ENCODE assay signal across 8 cellular contexts in the genomic region with DNA sequence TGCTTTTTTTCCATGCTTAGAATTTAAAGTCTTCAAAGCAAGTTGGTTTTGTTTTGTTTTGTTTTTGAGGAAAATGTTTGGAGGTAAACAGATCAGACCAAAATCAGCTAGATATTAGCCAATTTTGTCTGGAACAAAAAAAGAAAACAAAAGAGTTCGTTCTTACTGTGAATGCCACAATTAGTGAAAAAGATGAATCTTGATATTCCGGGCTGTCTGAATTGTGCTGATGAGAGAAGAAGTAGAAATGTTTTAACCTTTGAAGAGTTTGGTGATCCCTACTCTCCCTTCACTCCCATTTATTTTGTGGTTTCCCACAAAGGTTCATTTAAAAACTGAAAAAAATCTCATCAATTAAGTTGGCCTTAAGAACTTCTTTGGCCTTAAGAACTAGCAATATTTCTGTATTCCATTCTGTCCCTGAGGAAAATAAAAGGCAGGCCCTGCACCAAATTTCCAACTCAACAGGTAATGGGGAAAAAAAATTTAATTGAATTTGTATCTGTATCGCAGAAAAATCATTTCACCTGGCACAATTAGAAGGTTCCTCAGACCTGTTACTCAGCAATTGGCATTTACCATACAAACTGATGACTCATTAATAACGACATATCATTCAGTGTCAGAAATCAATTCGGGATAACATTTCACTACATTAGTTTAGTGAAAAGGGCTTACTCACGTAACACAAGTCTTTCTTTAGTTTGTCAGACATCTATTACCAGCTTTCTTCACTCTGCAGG. TPM values are rescaled to one million over a fixed set of nuclear protein-coding genes. Genes with fewer than 3 reads are reported as not detected.
A peak's percentile ranks its signal among the peaks of the same experiment; 100 is the strongest.
DNase-seq lines count a peak whose midpoint lies in the region; ATAC-seq and TF ChIP-seq lines count a peak whose summit lies in the region.

No MANE protein-coding gene starts in this region.

- peak overlapping the region; percentile 86 for H3K4me3 Mint-ChIP-seq in activated CD4-positive, alpha-beta memory T cell treated with anti-CD3 and anti-CD28 coated beads for 36 hours

- H3K36me3 Mint-ChIP-seq in activated CD4-positive, alpha-beta memory T cell treated with anti-CD3 and anti-CD28 coated beads for 36 hours = no peaks in the 10 kb centered on the region

- WGBS in heart right ventricle, 2 donors = 38 to 42% methylated on average over 6 of the region's 6 CpGs

- H3K9ac ChIP-seq in stomach smooth muscle (ENCODE audit: low read length in 2 of 2) = peak overlapping the region; percentile 93 to 98

- POLR2A ChIA-PET in activated CD4-positive, alpha-beta memory T cell treated with anti-CD3 and anti-CD28 coated beads for 36 hours (lab: Charles Lee) = interaction anchor here (0.6 to 1.6 kb wide), 5 partner anchors 88 to 641 kb away, joined by 3 to 5 read pairs (median 3); a partner anchor contains a TSS

- CTCF ChIA-PET in activated CD4-positive, alpha-beta memory T cell treated with anti-CD3 and anti-CD28 coated beads for 36 hours (lab: Charles Lee) = interaction anchor here (0.7 to 2.5 kb wide), 12 partner anchors 10 to 641 kb away, joined by 3 to 22 read pairs (median 6); a partner anchor contains a TSS

- no peak for TF ChIP-seq CTCF in heart right ventricle (IDR thresholded peaks at IDR 0.05)

- DNase-seq in heart right ventricle (no peak), left cardiac atrium (no peak), SKM-1 treated with dmso at 0.1 percent for 144 hours (lab: John Stamatoyannopoulos, UW; ENCODE audit: unreplicated experiment) (no peak), EL (no peak)
- DNase-seq in activated CD4-positive, alpha-beta memory T cell treated with anti-CD3 and anti-CD28 coated beads for 36 hours = no peak
- no peak for DNase-seq in activated CD4-positive, alpha-beta T cell treated with anti-CD3 and anti-CD28 coated beads for 48 hours

- no peaks in the 10 kb centered on the region for H3K27me3 Mint-ChIP-seq in activated CD4-positive, alpha-beta memory T cell treated with anti-CD3 and anti-CD28 coated beads for 36 hours

- H3K27ac ChIP-seq in heart right ventricle (peak overlapping the region in 9 of 10 donors; percentile 28 to 96 (median 87)), stomach smooth muscle (ENCODE audit: low read length) (peak overlapping the region; percentile 89)

- ATAC-seq in heart right ventricle (peak in 2 of 8 donors; percentile 1 to 2), left cardiac atrium (no peak)

- intact Hi-C loops in heart right ventricle (cut with DNase I) = loop anchor here in 8 of 10 donors (2.0 to 10.0 kb wide), 7 partner anchors 56 to 644 kb away; a partner anchor contains a TSS
- intact Hi-C loops in left cardiac atrium (cut with DNase I) = loop anchor here in 1 of 2 donors (5.0 to 10.0 kb wide), 2 partner anchors 58 to 94 kb away; a partner anchor contains a TSS
- intact Hi-C loops in activated CD4-positive, alpha-beta memory T cell treated with anti-CD3 and anti-CD28 coated beads for 36 hours (cut with micrococcal nuclease) = loop anchor here (2.0 to 5.0 kb wide), 2 partner anchors 630 to 853 kb away; a partner anchor contains a TSS

- H3K4me3 ChIP-seq in heart right ventricle (peak overlapping the region; percentile 25 to 70 (median 60)), iPS-18c (ENCODE audit: insufficient read depth, low read depth, low read length) (peak overlapping the region; percentile 21; the same call in 1 of the 2 replicates), stomach smooth muscle (ENCODE audit: low read length in 2 of 2) (peak overlapping the region; percentile 84 to 96)

- H3K9me3 ChIP-seq in heart right ventricle = peaks cover 0 to 8% (median 0%) of the 10 kb centered on the region in 11 donors
- no peaks in the 10 kb centered on the region for H3K9me3 ChIP-seq in iPS-18c (ENCODE audit: control insufficient read depth, insufficient read depth, low read length)
- no peaks in the 10 kb centered on the region for H3K9me3 ChIP-seq in stomach smooth muscle (ENCODE audit: control insufficient read depth in 2 of 2, low read length in 2 of 2)

- H3K36me3 ChIP-seq in heart right ventricle (peaks cover 0 to under 1% (median 0%) of the 10 kb centered on the region in 9 donors), stomach smooth muscle (ENCODE audit: control insufficient read depth in 2 of 2, insufficient read depth in 2 of 2, low read length in 2 of 2) (no peaks in the 10 kb centered on the region)

- H3K4me1 ChIP-seq in heart right ventricle (peaks cover 0 to 33% (median 24%) of the 10 kb centered on the region in 9 donors), stomach smooth muscle (ENCODE audit: control insufficient read depth, insufficient read depth, low read length) (no peaks in the 10 kb centered on the region)

- H3K27me3 ChIP-seq in heart right ventricle = no peaks in the 10 kb centered on the region
- no peaks in the 10 kb centered on the region for H3K27me3 ChIP-seq in stomach smooth muscle (ENCODE audit: control insufficient read depth in 1 of 2, insufficient read depth in 2 of 2, low read length in 2 of 2)

- peaks cover 34% of the 10 kb centered on the region for H3K4me1 Mint-ChIP-seq in activated CD4-positive, alpha-beta memory T cell treated with anti-CD3 and anti-CD28 coated beads for 36 hours (ENCODE audit: low read depth)

- H3K27ac Mint-ChIP-seq in activated CD4-positive, alpha-beta memory T cell treated with anti-CD3 and anti-CD28 coated beads for 36 hours = peak overlapping the region; percentile 93

- H3K9me3 Mint-ChIP-seq in activated CD4-positive, alpha-beta memory T cell treated with anti-CD3 and anti-CD28 coated beads for 36 hours = peaks cover 4% of the 10 kb centered on the region

RNA-seq across cellular contexts. Expression of a gene that starts 0.6 kb away (rescaled TPM):
- total RNA-seq in heart right ventricle = 1 to 10 TPM in 7 of 10 donors, under 1 TPM in 3; 0.66 to 2.9 (median 1.5) TPM
- under 1 TPM; 0.80 to 0.88 TPM for polyA plus RNA-seq in heart right ventricle
- total RNA-seq in left cardiac atrium = 1 to 10 TPM in 1 of 2 donors, under 1 TPM in 1; 0.92 to 1.7 TPM
- under 1 TPM; 0.17 to 0.24 TPM for total RNA-seq in activated CD4-positive, alpha-beta memory T cell treated with anti-CD3 and anti-CD28 coated beads for 36 hours

RNA-seq across cellular contexts. Expression of a gene that starts 55.9 kb away (rescaled TPM):
- total RNA-seq in heart right ventricle = not detected
- polyA plus RNA-seq in heart right ventricle = not detected
- total RNA-seq in left cardiac atrium = not detected
- total RNA-seq in activated CD4-positive, alpha-beta memory T cell treated with anti-CD3 and anti-CD28 coated beads for 36 hours = not detected

Comparison
In these comparisons a context has a peak if more than half of its experiments do, and no peak if none do; other contexts are left out.
1. H3K4me3 ChIP-seq: peak in every context shown above with its lines; median percentile 90 in stomach smooth muscle; 60 in heart right ventricle; 21 in iPS-18c.